In the genomic region with DNA sequence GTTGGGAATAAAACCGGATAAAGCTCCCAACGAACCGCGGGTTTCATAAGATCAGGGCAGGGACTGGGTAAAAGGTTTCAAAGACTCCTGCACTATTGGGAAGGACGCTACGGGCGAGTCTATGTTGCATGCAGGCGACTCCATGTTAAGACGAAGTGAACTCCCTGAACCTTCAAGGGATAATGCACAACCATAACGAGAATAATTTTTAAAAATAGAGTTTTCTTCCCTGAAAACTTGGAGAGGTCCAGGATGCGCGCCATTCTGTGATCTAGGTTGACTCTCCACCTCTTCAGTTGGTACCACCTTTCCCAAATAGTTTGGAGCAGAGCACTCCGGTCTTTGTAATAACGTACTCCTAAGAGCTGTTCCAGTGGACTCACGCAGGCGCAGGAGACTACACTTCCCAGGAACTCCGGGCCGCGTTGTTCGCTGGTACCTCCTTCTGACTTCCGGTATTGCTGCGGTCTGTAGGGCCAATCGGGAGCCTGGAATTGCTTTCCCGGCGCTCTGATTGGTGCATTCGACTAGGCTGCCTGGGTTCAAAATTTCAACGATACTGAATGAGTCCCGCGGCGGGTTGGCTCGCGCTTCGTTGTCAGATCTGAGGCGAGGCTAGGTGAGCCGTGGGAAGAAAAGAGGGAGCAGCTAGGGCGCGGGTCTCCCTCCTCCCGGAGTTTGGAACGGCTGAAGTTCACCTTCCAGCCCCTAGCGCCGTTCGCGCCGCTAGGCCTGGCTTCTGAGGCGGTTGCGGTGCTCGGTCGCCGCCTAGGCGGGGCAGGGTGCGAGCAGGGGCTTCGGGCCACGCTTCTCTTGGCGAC, we compare ENCODE assay signal across 8 cellular contexts. TPM values are rescaled to one million over a fixed set of nuclear protein-coding genes. Genes with fewer than 3 reads are reported as not detected.
DNase-seq lines count a peak whose midpoint lies in the region; ATAC-seq and TF ChIP-seq lines count a peak whose summit lies in the region.

A gene with protein sequence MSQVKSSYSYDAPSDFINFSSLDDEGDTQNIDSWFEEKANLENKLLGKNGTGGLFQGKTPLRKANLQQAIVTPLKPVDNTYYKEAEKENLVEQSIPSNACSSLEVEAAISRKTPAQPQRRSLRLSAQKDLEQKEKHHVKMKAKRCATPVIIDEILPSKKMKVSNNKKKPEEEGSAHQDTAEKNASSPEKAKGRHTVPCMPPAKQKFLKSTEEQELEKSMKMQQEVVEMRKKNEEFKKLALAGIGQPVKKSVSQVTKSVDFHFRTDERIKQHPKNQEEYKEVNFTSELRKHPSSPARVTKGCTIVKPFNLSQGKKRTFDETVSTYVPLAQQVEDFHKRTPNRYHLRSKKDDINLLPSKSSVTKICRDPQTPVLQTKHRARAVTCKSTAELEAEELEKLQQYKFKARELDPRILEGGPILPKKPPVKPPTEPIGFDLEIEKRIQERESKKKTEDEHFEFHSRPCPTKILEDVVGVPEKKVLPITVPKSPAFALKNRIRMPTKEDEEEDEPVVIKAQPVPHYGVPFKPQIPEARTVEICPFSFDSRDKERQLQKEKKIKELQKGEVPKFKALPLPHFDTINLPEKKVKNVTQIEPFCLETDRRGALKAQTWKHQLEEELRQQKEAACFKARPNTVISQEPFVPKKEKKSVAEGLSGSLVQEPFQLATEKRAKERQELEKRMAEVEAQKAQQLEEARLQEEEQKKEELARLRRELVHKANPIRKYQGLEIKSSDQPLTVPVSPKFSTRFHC (plus strand): TSS at position 562 of the 821 bp plus-strand sequence. CDS start 18,187 bp downstream, outside the sequence.

- H3K9me3 Mint-ChIP-seq in activated T-cell treated with anti-CD3 and anti-CD28 coated beads, Interleukin-2, amount 50 U/mL, for 24 hours: no peaks in the 10 kb centered on the region

- H3K27ac ChIP-seq in DOHH2 (ENCODE audit: low read depth, low read length) (peak within 1 kb of the TSS; percentile 80), KMS-11 (peak within 1 kb of the TSS; percentile 48), esophagus muscularis mucosa (replicated peaks in 1 of 4) (peak within 1 kb of the TSS; percentile 63 to 84 (median 80)), muscle layer of duodenum (ENCODE audit: low read length) (peak within 1 kb of the TSS; percentile 70)

- TF ChIP-seq CTCF in DOHH2 (IDR thresholded peaks at IDR 0.05; ENCODE audit: low read depth, low read length, poor library complexity, severe bottlenecking) (peak; percentile 33), KMS-11 (conservative IDR thresholded peaks at IDR 0.05; ENCODE audit: low read depth, low read length) (no peak), esophagus muscularis mucosa (IDR thresholded peaks at IDR 0.05) (peak in 2 of 3 experiments; percentile 22 to 43)

- H3K36me3 Mint-ChIP-seq in activated T-cell treated with anti-CD3 and anti-CD28 coated beads, Interleukin-2, amount 50 U/mL, for 24 hours (ENCODE audit: low read depth): peaks cover 16% of the 10 kb centered on the region

- H4K20me1 ChIP-seq in DOHH2 (ENCODE audit: control insufficient read depth, insufficient read depth, low read depth, low read length) (peaks cover 10% of the 10 kb centered on the region; the same call in 1 of the 2 replicates), KMS-11 (ENCODE audit: insufficient read depth) (no peaks in the 10 kb centered on the region)

- peak within 1 kb of the TSS; percentile 88 for H3K4me3 ChIP-seq in DOHH2 (ENCODE audit: low read length)
- H3K4me3 ChIP-seq in KMS-11 (IDR thresholded peaks at IDR 0.05; ENCODE audit: insufficient read depth, low read depth, low read length): no peak within 1 kb of the TSS
- H3K4me3 ChIP-seq in esophagus muscularis mucosa: peak within 1 kb of the TSS; percentile 61 to 77 (median 73)
- peak within 1 kb of the TSS; percentile 82 to 96 for H3K4me3 ChIP-seq in muscle layer of duodenum (ENCODE audit: low read depth in 1 of 2, low read length in 2 of 2)

- peaks cover 56% of the 10 kb centered on the region for H3K79me2 ChIP-seq in DOHH2 (ENCODE audit: control insufficient read depth, low read length)
- H3K79me2 ChIP-seq in KMS-11 (ENCODE audit: insufficient read depth, low read depth): peaks cover 49% of the 10 kb centered on the region

- H3K9me2 ChIP-seq in DOHH2 (replicated peaks; ENCODE audit: control insufficient read depth, low read length): no peaks in the 10 kb centered on the region

- no peak within 1 kb of the TSS for H3K4me3 Mint-ChIP-seq in activated T-cell treated with anti-CD3 and anti-CD28 coated beads, Interleukin-2, amount 50 U/mL, for 24 hours

- H3K4me2 ChIP-seq in DOHH2 (ENCODE audit: low read length) (peak within 1 kb of the TSS; percentile 89), KMS-11 (peak within 1 kb of the TSS; percentile 64)

- H3K4me1 ChIP-seq in DOHH2 (ENCODE audit: control insufficient read depth, low read length) (peaks cover 21% of the 10 kb centered on the region), KMS-11 (ENCODE audit: low read depth, poor library complexity, severe bottlenecking) (peaks cover 26% of the 10 kb centered on the region), esophagus muscularis mucosa (peaks cover 5 to 12% (median 11%) of the 10 kb centered on the region in 4 donors), muscle layer of duodenum (ENCODE audit: control insufficient read depth in 1 of 2, insufficient read depth in 2 of 2, low read length in 2 of 2) (peaks cover 0 to 5% of the 10 kb centered on the region in 2 donors)

- intact Hi-C loops in esophagus muscularis mucosa (cut with DNase I): no loop called here

- H3F3A ChIP-seq in DOHH2 (ENCODE audit: control insufficient read depth, insufficient read depth): no peaks in the 10 kb centered on the region

- peak within 1 kb of the TSS; percentile 66 for H3K9ac ChIP-seq in KMS-11

- peak; percentile 85 for DNase-seq in activated T-cell treated with anti-CD3 and anti-CD28 coated beads, Interleukin-2, amount 50 U/mL, for 24 hours
- peak; percentile 98 for DNase-seq in esophagus muscularis mucosa (ENCODE audit: extremely low spot score)
- DNase-seq in stimulated activated CD8-positive, alpha-beta memory T cell treated with anti-CD3 and anti-CD28 coated beads, Interleukin-7, amount 100 ng/mL, for 48 hours (ENCODE audit: extremely low read depth in 1 of 2, low read depth in 1 of 2): peak; percentile 65 to 88

- under 1% methylated on average over 50 of the region's 54 CpGs for WGBS in esophagus muscularis mucosa

- peak; percentile 97 for ATAC-seq in GM21737 (IDR thresholded peaks at IDR 0.05; ENCODE audit: unreplicated experiment)

- peaks cover 42% of the 10 kb centered on the region for H3K36me3 ChIP-seq in DOHH2 (ENCODE audit: control insufficient read depth, low read length)
- H3K36me3 ChIP-seq in KMS-11 (ENCODE audit: insufficient read depth): no peaks in the 10 kb centered on the region; the same call in 1 of the 2 replicates
- H3K36me3 ChIP-seq in esophagus muscularis mucosa: no peaks in the 10 kb centered on the region
- H3K36me3 ChIP-seq in muscle layer of duodenum (ENCODE audit: control insufficient read depth in 1 of 2, insufficient read depth in 2 of 2, low read length in 2 of 2): no peaks in the 10 kb centered on the region

- peak within 1 kb of the TSS; percentile 82 for H2AFZ ChIP-seq in KMS-11 (ENCODE audit: low read depth)

- no peaks in the 10 kb centered on the region for H3K27me3 Mint-ChIP-seq in activated T-cell treated with anti-CD3 and anti-CD28 coated beads, Interleukin-2, amount 50 U/mL, for 24 hours

- peaks cover 3% of the 10 kb centered on the region for H3K4me1 Mint-ChIP-seq in activated T-cell treated with anti-CD3 and anti-CD28 coated beads, Interleukin-2, amount 50 U/mL, for 24 hours (ENCODE audit: low read depth)

- TF ChIP-seq POLR2A in esophagus muscularis mucosa (IDR thresholded peaks at IDR 0.05; ENCODE audit: low read depth): no peak

- no peak for TF ChIP-seq EP300 in esophagus muscularis mucosa (IDR thresholded peaks at IDR 0.05)

- H3K9me3 ChIP-seq in DOHH2 (ENCODE audit: control insufficient read depth, insufficient read depth, low read length) (no peaks in the 10 kb centered on the region), esophagus muscularis mucosa (no peaks in the 10 kb centered on the region), muscle layer of duodenum (ENCODE audit: control insufficient read depth in 1 of 2, low read length in 2 of 2) (no peaks in the 10 kb centered on the region)

- H3K27ac Mint-ChIP-seq in activated T-cell treated with anti-CD3 and anti-CD28 coated beads, Interleukin-2, amount 50 U/mL, for 24 hours: no peak within 1 kb of the TSS

- peaks cover 4% of the 10 kb centered on the region for H3K27me3 ChIP-seq in DOHH2 (ENCODE audit: control insufficient read depth, low read length)
- H3K27me3 ChIP-seq in KMS-11 (ENCODE audit: insufficient read depth, low read depth): no peaks in the 10 kb centered on the region
- no peaks in the 10 kb centered on the region for H3K27me3 ChIP-seq in esophagus muscularis mucosa
- H3K27me3 ChIP-seq in muscle layer of duodenum (ENCODE audit: low read depth, low read length): no peaks in the 10 kb centered on the region

TF ChIP-seq in PFSK-1, 5 proteins besides CTCF, POLR2A, EP300 and RAD21 (continues in another document):
- TF ChIP-seq FOXP2 (optimal IDR thresholded peaks at IDR 0.05; ENCODE audit: borderline replicate concordance, extremely low read depth, extremely low read length, insufficient read depth) (peak; percentile 22), POLR2AphosphoS5 (IDR thresholded peaks at IDR 0.05; ENCODE audit: low read depth, low read length) (peak; percentile 92)

RNA-seq across cellular contexts. Expression of the gene that starts here (rescaled TPM):
- polyA plus RNA-seq in PFSK-1 (2012; ENCODE audit: insufficient read length, low read depth): 33.3 TPM
- total RNA-seq in esophagus muscularis mucosa: 1 to 10 TPM in 1 of 4 donors, under 1 TPM in 3; under 0.01 to 1.1 (median 0.38) TPM
